1 cellular context compared by ENCODE assay signal in genomic region chr21:44831227-44831626, GRCh38.
A peak's percentile ranks its signal among the peaks of the same experiment; 100 is the strongest.
TF ChIP-seq lines count a peak whose summit lies in the region.

No MANE protein-coding gene starts in this region.

TF ChIP-seq in K562, 482 proteins besides CTCF, POLR2A, EP300 and RAD21:
- TF ChIP-seq TCF7 (IDR thresholded peaks at IDR 0.05; ENCODE audit: borderline replicate concordance): no peak
- 0 out of 4 replicates have a peak, but pooled peaks of 1 of the 2 experiments have one; percentile 26 for TF ChIP-seq RCOR1 (IDR thresholded peaks at IDR 0.05; ENCODE audit: borderline replicate concordance in 1 of 2, low read depth in 2 of 2, low read length in 2 of 2)
- no peak for TF ChIP-seq PRPF4 (IDR thresholded peaks at IDR 0.05; ENCODE audit: insufficient read depth, low read depth, low read length, poor library complexity, severe bottlenecking)
- TF ChIP-seq ARID1B (IDR thresholded peaks at IDR 0.05): peak; percentile 36; the same call in 1 of the 2 replicates
- no peak for TF ChIP-seq SMAD3 (CRISPR knock-in tag; conservative IDR thresholded peaks at IDR 0.05)
- TF ChIP-seq ZNF639 (CRISPR knock-in tag; conservative IDR thresholded peaks at IDR 0.05 in 1 of 2, IDR thresholded peaks at IDR 0.05 in 1 of 2): no peak
- TF ChIP-seq ZNF518B (CRISPR knock-in tag; IDR thresholded peaks at IDR 0.05): no peak
- TF ChIP-seq MAFF (IDR thresholded peaks at IDR 0.05; ENCODE audit: low read length): no peak
- no peak for TF ChIP-seq CHD4 (IDR thresholded peaks at IDR 0.05; ENCODE audit: insufficient read depth, insufficient replicate concordance, low read depth, low read length, poor library complexity, severe bottlenecking)
- 0 out of 2 replicates have a peak, but pooled peaks have one; percentile 17 for TF ChIP-seq SMARCE1 (IDR thresholded peaks at IDR 0.05)
- no peak for TF ChIP-seq ZNF740 (CRISPR knock-in tag; IDR thresholded peaks at IDR 0.05)
- TF ChIP-seq ZNF740 (tag; IDR thresholded peaks at IDR 0.05): no peak
